8 cellular contexts compared by ENCODE assay signal in the genomic region with DNA sequence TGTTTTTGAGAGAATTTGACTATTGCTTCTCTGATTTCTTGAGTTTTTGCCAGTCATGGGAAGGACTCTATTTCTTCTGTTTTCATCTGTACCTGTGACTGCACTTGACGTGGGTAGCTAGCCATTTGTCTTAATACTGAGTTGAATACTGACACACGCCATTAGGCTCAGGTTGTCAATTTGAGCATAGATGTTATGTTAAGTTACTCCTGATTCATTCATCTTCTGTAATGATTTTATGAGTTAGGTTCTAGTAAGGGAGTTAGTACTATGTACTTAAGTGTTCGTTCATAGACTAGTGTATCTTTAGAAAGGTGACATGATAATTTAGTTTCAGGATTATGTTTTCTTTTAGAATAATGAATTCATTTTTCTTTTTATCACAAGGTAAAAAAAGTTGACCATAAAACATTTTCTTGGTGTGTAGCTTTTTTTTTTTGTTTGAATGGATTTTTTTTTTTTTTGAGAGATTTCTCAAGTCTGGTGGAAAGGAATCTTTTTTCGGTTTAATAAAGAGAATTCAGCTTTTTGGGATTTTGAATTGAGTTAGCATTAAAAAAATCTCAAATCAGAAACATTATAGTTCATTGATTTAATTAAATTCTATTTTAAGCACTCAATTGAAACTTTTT. TPM values are rescaled to one million over a fixed set of nuclear protein-coding genes. Genes with fewer than 3 reads are reported as not detected.
DNase-seq lines count a peak whose midpoint lies in the region; ATAC-seq and FAIRE-seq lines count a peak whose summit lies in the region.

No MANE protein-coding gene starts in this region.

- H3K9me3 ChIP-seq in small intestine (ENCODE audit: control insufficient read depth, low read depth): no peaks in the 10 kb centered on the region

- H3K4me1 ChIP-seq in small intestine (ENCODE audit: control insufficient read depth in 2 of 2, insufficient read depth in 1 of 2, low read depth in 1 of 2, low read length in 1 of 2): no peaks in the 10 kb centered on the region

- FAIRE-seq in frontal cortex (lab: Jason Lieb, UNC) (peak; percentile 83), small intestine (lab: Jason Lieb, UNC) (peak; percentile 23)

- DNase-seq in NCI-H2107 treated with DMSO at 0.1 percent for 48 hours (lab: John Stamatoyannopoulos, UW; ENCODE audit: unreplicated experiment): peak; percentile 27
- no peak for DNase-seq in NCI-H2107 (lab: John Stamatoyannopoulos, UW)
- DNase-seq in SW480 (ENCODE audit: low spot score): peak; percentile 41
- no peak for DNase-seq in frontal cortex (ENCODE audit: low spot score in 2 of 2)
- DNase-seq in small intestine: peak; percentile 42
- DNase-seq in substantia nigra (lab: John Stamatoyannopoulos, UW): no peak
- DNase-seq in AG20443 (ENCODE audit: low spot score): no peak

- H3K27ac ChIP-seq in small intestine (ENCODE audit: low read depth in 1 of 2, low read length in 1 of 2) (peak overlapping the region in 1 of 2 donors; percentile 52), substantia nigra (ENCODE audit: low read depth, low read length, poor library complexity, severe bottlenecking) (no peak overlapping the region)

- H3K4me3 ChIP-seq in small intestine (ENCODE audit: low read depth in 1 of 2, low read length in 2 of 2): peak overlapping the region in 1 of 2 donors; percentile 91

- no peaks in the 10 kb centered on the region for H3K36me3 ChIP-seq in small intestine (ENCODE audit: control insufficient read depth in 2 of 2, insufficient read depth in 2 of 2, low read length in 2 of 2)

- WGBS in small intestine, 3 donors: 18 to 54% (median 28%) methylated on average over 4 of the region's 4 CpGs

- ATAC-seq in GM18858 (IDR thresholded peaks at IDR 0.05; ENCODE audit: unreplicated experiment): no peak

- peaks cover 0 to 2% of the 10 kb centered on the region in 2 donors for H3K27me3 ChIP-seq in small intestine (ENCODE audit: control insufficient read depth in 2 of 2, insufficient read depth in 2 of 2, low read length in 2 of 2)

RNA-seq across cellular contexts. Expression of a gene that starts 1.7 kb away (rescaled TPM):
- 204 TPM for total RNA-seq in frontal cortex
- 10 to 100 TPM; 46.0 to 74.5 (median 61.3) TPM for polyA plus RNA-seq in small intestine

Comparison
In these comparisons a context has a peak if more than half of its experiments do, and no peak if none do; other contexts are left out.
1. DNase-seq: peak in NCI-H2107 treated with DMSO at 0.1 percent for 48 hours (single experiment), SW480 (single experiment) and small intestine (single experiment); none in NCI-H2107 (single experiment), frontal cortex (0 of 2), substantia nigra (0 of 49) and AG20443 (single experiment).